ENCODE assay signal across 21 cellular contexts in genomic region chr2:24566209-24566608, GRCh38.
DNase-seq lines count a peak whose midpoint lies in the region; ATAC-seq, FAIRE-seq and TF ChIP-seq lines count a peak whose summit lies in the region.
"Had no signal": no experiment of that assay in that cellular context is flagged by ENCODE, and none has a peak within 500 bp of the region (broad histone marks: within the 10 kb centered on the region; RNA-seq: fewer than 3 reads in every experiment).

No MANE protein-coding gene starts in this region.

- H3K27me3 ChIP-seq in K562 (ENCODE audit: control insufficient read depth in 2 of 2, insufficient read depth in 2 of 2, low read length in 2 of 2), result no peaks in the 10 kb centered on the region
- no peaks in the 10 kb centered on the region for H3K27me3 ChIP-seq in right cardiac atrium (ENCODE audit: control insufficient read depth, insufficient read depth)
- H3K27me3 ChIP-seq: BLaER1 had no signal

- TF ChIP-seq CTCF in HEK293 (tag by site-specific recombination; IDR thresholded peaks at IDR 0.05) (no peak), K562 (IDR thresholded peaks at IDR 0.05 in 2 of 3, conservative IDR thresholded peaks at IDR 0.05 in 1 of 3; ENCODE audit: insufficient read depth in 2 of 3, low read depth in 1 of 3, low read length in 3 of 3) (no peak)

- H3K27ac ChIP-seq in HEK293 (ENCODE audit: extremely low read depth, low read depth, low read length) (no peak overlapping the region), K562 (ENCODE audit: extremely low read depth, low read depth, low read length) (no peak overlapping the region), right cardiac atrium (ENCODE audit: low read length) (no peak overlapping the region)
- H3K27ac ChIP-seq: BLaER1, GM23248 had no signal

- POLR2A ChIA-PET in HEK293 (lab: Yijun Ruan, JAX), result no interaction called here
- POLR2A ChIA-PET in K562 (lab: Yijun Ruan, JAX), result no interaction called here

- no peak for FAIRE-seq in K562 (lab: Jason Lieb, UNC)
- FAIRE-seq: D721Med, GM12878, GM19239, H1 had no signal

- peaks cover 0 to 19% of the 10 kb centered on the region in 2 experiments; a peak in 1 of 3 replicates for H3K36me3 ChIP-seq in HEK293 (ENCODE audit: control insufficient read depth in 2 of 2, insufficient read depth in 1 of 2, low read length in 2 of 2)
- peaks cover 23% of the 10 kb centered on the region; the same call in 2 of the 3 replicates for H3K36me3 ChIP-seq in K562 (ENCODE audit: control insufficient read depth, insufficient read depth, low read length)

- ATAC-seq in K562, result peak; percentile 21; the same call in 1 of the 3 replicates
- ATAC-seq in right cardiac atrium, result no peak
- ATAC-seq: CD8-positive, alpha-beta T cell; GM12878 had no signal

- H3K9me1 ChIP-seq in K562 (ENCODE audit: control insufficient read depth, insufficient read depth, low read length), result no peaks in the 10 kb centered on the region

- no peak for TF ChIP-seq EP300 in K562 (IDR thresholded peaks at IDR 0.05; ENCODE audit: low read length)

- no peaks in the 10 kb centered on the region for H4K20me1 ChIP-seq in K562 (replicated peaks; ENCODE audit: control insufficient read depth, insufficient read depth, low read length)
- H4K20me1 ChIP-seq: BLaER1 had no signal

- H2AFZ ChIP-seq in K562 (ENCODE audit: low read depth, low read length), result no peak overlapping the region
- H2AFZ ChIP-seq: GM23248 had no signal

- no peaks in the 10 kb centered on the region; the same call in 2 of the 3 replicates for H3K79me2 ChIP-seq in K562 (ENCODE audit: control insufficient read depth, insufficient read depth, low read length)

- no TSS peak for BruUV-seq in K562 (replicated peaks; lab: Mats Ljungman, UMichigan)

- peak in 1 of 4 experiments; percentile 9 for DNase-seq in K562 (ENCODE audit: extremely low read depth in 1 of 4, low spot score in 3 of 4)
- DNase-seq in erythroblast (lab: John Stamatoyannopoulos, UW), result peak; percentile 47 to 69
- DNase-seq in right cardiac atrium, result no peak
- DNase-seq in dermis blood vessel endothelial cell, result no peak
- DNase-seq in CD1c-positive myeloid dendritic cell (ENCODE audit: extremely low spot score), result no peak
- DNase-seq: Caco-2; CD4-positive, CD25-positive, alpha-beta regulatory T cell; CD8-positive, alpha-beta T cell; DMS 273 treated with DMSO at 0.1 percent for 48 hours; DMS79; EL; GDM1; GM23248; H7; HCEC 1CT had no signal

- TF ChIP-seq RAD21 in K562 (CRISPR knock-in tag; conservative IDR thresholded peaks at IDR 0.05 in 1 of 2, IDR thresholded peaks at IDR 0.05 in 1 of 2), result no peak

- in situ Hi-C loops in K562 (cut with MboI), result no loop called here

- CTCF ChIA-PET in HEK293 (lab: Yijun Ruan, JAX), result interaction anchor here (0.6 kb wide), 1 partner anchor 144 kb away, joined by 3 read pairs; no protein-coding TSS in a partner anchor
- CTCF ChIA-PET in K562 (lab: Yijun Ruan, JAX; ENCODE audit: low intra/inter-chr PET ratio), result no interaction called here

- WGBS in K562 (ENCODE audit: insufficient coverage, low coverage, missing lambda C conversion rate), result 86% methylated on average over 3 of the region's 3 CpGs
- 98% methylated on average over 3 of the region's 3 CpGs for WGBS in right cardiac atrium

- H3K4me2 ChIP-seq in K562 (ENCODE audit: insufficient read depth, low read length), result no peak overlapping the region
- H3K4me2 ChIP-seq: BLaER1 had no signal

- no peak for TF ChIP-seq POLR2A in K562 (conservative IDR thresholded peaks at IDR 0.05)
- no peak for TF ChIP-seq POLR2A in erythroblast (IDR thresholded peaks at IDR 0.05; ENCODE audit: low read length)

- H3K4me3 ChIP-seq in HEK293 (ENCODE audit: low read depth, low read length) (no peak overlapping the region), K562 (no peak overlapping the region), right cardiac atrium (ENCODE audit: low read length) (no peak overlapping the region)
- H3K4me3 ChIP-seq: GM12878, GM23248 had no signal

- H3K9me3 ChIP-seq in HEK293 (ENCODE audit: control insufficient read depth, insufficient read depth, low read depth, low read length) (no peaks in the 10 kb centered on the region), K562 (replicated peaks; ENCODE audit: control insufficient read depth, insufficient read depth, low read depth, low read length) (peaks cover 9% of the 10 kb centered on the region), right cardiac atrium (ENCODE audit: control insufficient read depth, low read length) (no peaks in the 10 kb centered on the region)

- H3K9ac ChIP-seq in K562 (ENCODE audit: insufficient read depth in 1 of 2, low read depth in 2 of 2, low read length in 2 of 2), result no peak overlapping the region
- H3K9ac ChIP-seq: BLaER1, GM23248 had no signal

- intact Hi-C loops in K562 (cut with micrococcal nuclease), result no loop called here
- intact Hi-C loops in right cardiac atrium (cut with DNase I), result no loop called here

- peaks cover 4% of the 10 kb centered on the region for H3K4me1 ChIP-seq in HEK293 (ENCODE audit: control insufficient read depth, insufficient read depth, low read length)
- peaks cover 0 to 3% of the 10 kb centered on the region in 2 experiments; a peak in 1 of 5 replicates for H3K4me1 ChIP-seq in K562 (replicated peaks in 1 of 2; ENCODE audit: control insufficient read depth in 2 of 2, insufficient read depth in 2 of 2, low read length in 2 of 2)
- peaks cover 4% of the 10 kb centered on the region for H3K4me1 ChIP-seq in right cardiac atrium (ENCODE audit: control insufficient read depth, insufficient read depth, low read length)
- H3K4me1 ChIP-seq: BLaER1 had no signal

TF ChIP-seq in HEK293, 187 proteins besides CTCF, POLR2A, EP300 and RAD21 (continues in another document):
- peak; percentile 85 for TF ChIP-seq SETDB1 (IDR thresholded peaks at IDR 0.05; ENCODE audit: insufficient read length, low read length)
- no peak for TF ChIP-seq SCRT1 (tag by site-specific recombination; IDR thresholded peaks at IDR 0.05; ENCODE audit: borderline replicate concordance)
- no peak for TF ChIP-seq ZNF449 (tag by site-specific recombination; IDR thresholded peaks at IDR 0.05)
- no peak for TF ChIP-seq ZBTB6 (tag by site-specific recombination; IDR thresholded peaks at IDR 0.05)
- TF ChIP-seq GLI2 (tag by site-specific recombination; IDR thresholded peaks at IDR 0.05; ENCODE audit: borderline replicate concordance, low read depth), result no peak

TF ChIP-seq in K562, 482 proteins besides CTCF, POLR2A, EP300 and RAD21 (continues in another document):
- TF ChIP-seq RNF219 (CRISPR knock-in tag; IDR thresholded peaks at IDR 0.05), result no peak
- TF ChIP-seq CBX1 (IDR thresholded peaks at IDR 0.05; ENCODE audit: low read depth), result 0 out of 2 replicates have a peak, but pooled peaks have one; percentile 67
- TF ChIP-seq ZBTB1 (CRISPR knock-in tag; IDR thresholded peaks at IDR 0.05; ENCODE audit: borderline replicate concordance, low read depth), result no peak
- no peak for TF ChIP-seq RUNX1 (IDR thresholded peaks at IDR 0.05; ENCODE audit: low read depth)
- TF ChIP-seq SMARCC2 (IDR thresholded peaks at IDR 0.05; ENCODE audit: low read depth), result no peak
- TF ChIP-seq EZH2 (IDR thresholded peaks at IDR 0.05; ENCODE audit: borderline replicate concordance, low read depth, low read length), result no peak
- no peak for TF ChIP-seq RBBP5 (IDR thresholded peaks at IDR 0.05; ENCODE audit: borderline replicate concordance, insufficient read depth, low read length, poor library complexity, severe bottlenecking)
- TF ChIP-seq CBX5 (IDR thresholded peaks at IDR 0.05; ENCODE audit: borderline replicate concordance, low read depth), result peak; percentile 87
- no peak for TF ChIP-seq MAX (CRISPR knock-in tag; IDR thresholded peaks at IDR 0.05)
- TF ChIP-seq HIVEP1 (CRISPR knock-in tag; IDR thresholded peaks at IDR 0.05), result no peak
- no peak for TF ChIP-seq TAF1 (IDR thresholded peaks at IDR 0.05; ENCODE audit: control insufficient read depth, extremely low read depth, insufficient read depth, low read length, severe bottlenecking)
- TF ChIP-seq FOXP1 (CRISPR knock-in tag; IDR thresholded peaks at IDR 0.05), result no peak
- TF ChIP-seq, protein P1, sequence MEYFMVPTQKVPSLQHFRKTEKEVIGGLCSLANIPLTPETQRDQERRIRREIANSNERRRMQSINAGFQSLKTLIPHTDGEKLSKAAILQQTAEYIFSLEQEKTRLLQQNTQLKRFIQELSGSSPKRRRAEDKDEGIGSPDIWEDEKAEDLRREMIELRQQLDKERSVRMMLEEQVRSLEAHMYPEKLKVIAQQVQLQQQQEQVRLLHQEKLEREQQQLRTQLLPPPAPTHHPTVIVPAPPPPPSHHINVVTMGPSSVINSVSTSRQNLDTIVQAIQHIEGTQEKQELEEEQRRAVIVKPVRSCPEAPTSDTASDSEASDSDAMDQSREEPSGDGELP (CRISPR knock-in tag; IDR thresholded peaks at IDR 0.05; ENCODE audit: borderline replicate concordance), result peak; percentile 29; the same call in 1 of the 2 replicates
- no peak for TF ChIP-seq L3MBTL2 (IDR thresholded peaks at IDR 0.05)
- no peak for TF ChIP-seq ZFP1 (CRISPR knock-in tag; IDR thresholded peaks at IDR 0.05)
- no peak for TF ChIP-seq NBN (IDR thresholded peaks at IDR 0.05; ENCODE audit: low read depth)
- TF ChIP-seq FOSL1 (tag; conservative IDR thresholded peaks at IDR 0.05), result no peak
- TF ChIP-seq BDP1 (IDR thresholded peaks at IDR 0.05; ENCODE audit: insufficient read depth, insufficient read length), result no peak
- no peak for TF ChIP-seq SP1 (CRISPR knock-in tag; IDR thresholded peaks at IDR 0.05)

Comparison
In these comparisons a context has a peak if more than half of its experiments do, and no peak if none do; other contexts are left out.
1. DNase-seq: peak in erythroblast (2 of 2); none in right cardiac atrium (0 of 3), dermis blood vessel endothelial cell (single experiment) and CD1c-positive myeloid dendritic cell (single experiment).
2. Of the 44 proteins assayed by ChIP-seq in both K562 and HEK293: peak only in K562: TRIM28; only in HEK293: SETDB1; in both: none; in neither: 42.